Comparison of ENCODE assay signal across 13 cellular contexts in genomic region chr1:175250027-175250426, GRCh38.
"Had no signal": no experiment of that assay in that cellular context is flagged by ENCODE, and none has a peak within 500 bp of the region (broad histone marks: within the 10 kb centered on the region; RNA-seq: fewer than 3 reads in every experiment).

No MANE protein-coding gene starts in this region.

- H3K27ac ChIP-seq: SK-N-MC had no signal

- H3K4me3 ChIP-seq: breast epithelium, SK-N-MC had no signal

- H3K36me3 ChIP-seq: breast epithelium had no signal

- DNase-seq: activated CD4-positive, alpha-beta T cell treated with anti-CD3 and anti-CD28 coated beads, Interleukin-2, amount 50 U/mL, for 1 hour; activated naive CD4-positive, alpha-beta T cell; activated naive CD8-positive, alpha-beta T cell treated with anti-CD3 and anti-CD28 coated beads, Interleukin-2, amount 10 ng/mL, durations not matched to agents 7 days and 5 days; activated T-cell treated with anti-CD3 and anti-CD28 coated beads for 4 hours; aorta; glutamatergic neuron; left cardiac atrium; natural killer cell; posterior cingulate gyrus; right cardiac atrium had no signal

- ATAC-seq: activated CD4-positive, CD25-positive, alpha-beta regulatory T cell treated with anti-CD3 and anti-CD28 coated beads, Interleukin-2, amount 50 U/mL, for 24 hours; natural killer cell had no signal

- H3K27me3 ChIP-seq: breast epithelium had no signal

- H3K4me1 ChIP-seq: breast epithelium had no signal
